Comparison of ENCODE assay signal across 1 cellular context in genomic region chr17:62187681-62188080, GRCh38.
TF ChIP-seq lines count a peak whose summit lies in the region.

No MANE protein-coding gene starts in this region.

TF ChIP-seq in IMR-90, 13 proteins besides CTCF, POLR2A, EP300 and RAD21 (continued from another document):
- TF ChIP-seq ELK1 (IDR thresholded peaks at IDR 0.05; ENCODE audit: borderline replicate concordance, low read depth, low read length) (no peak), NFE2L2 (IDR thresholded peaks at IDR 0.05; ENCODE audit: low read depth, low read length) (no peak), MAZ (IDR thresholded peaks at IDR 0.05; ENCODE audit: borderline replicate concordance, low read depth, low read length) (no peak), RFX5 (IDR thresholded peaks at IDR 0.05; ENCODE audit: low read depth, low read length) (no peak), USF2 (IDR thresholded peaks at IDR 0.05; ENCODE audit: low read depth, low read length) (no peak)
